ENCODE assay signal across 20 cellular contexts in the genomic region with DNA sequence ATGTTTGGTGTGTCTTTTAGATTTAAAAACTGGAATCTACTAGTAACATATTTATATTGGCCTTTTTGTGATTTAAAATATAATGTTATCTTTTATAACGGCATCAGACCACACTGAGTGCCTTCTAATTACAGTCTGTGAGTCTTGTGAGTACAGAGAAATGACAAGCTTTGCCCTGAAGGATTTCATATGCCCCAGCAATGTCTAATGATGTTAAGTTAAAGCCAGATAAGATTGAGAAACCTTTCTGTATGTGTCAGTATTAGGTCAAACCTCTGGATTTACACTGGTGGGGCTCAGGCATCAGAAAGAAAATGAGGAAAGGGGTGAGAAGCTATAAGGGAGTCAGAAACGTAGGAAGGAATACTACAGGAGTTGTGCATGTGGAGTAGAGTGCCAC. TPM values are rescaled to one million over a fixed set of nuclear protein-coding genes. Genes with fewer than 3 reads are reported as not detected.
DNase-seq lines count a peak whose midpoint lies in the region; ATAC-seq and TF ChIP-seq lines count a peak whose summit lies in the region.
"Had no signal": no experiment of that assay in that cellular context is flagged by ENCODE, and none has a peak within 500 bp of the region (broad histone marks: within the 10 kb centered on the region; RNA-seq: fewer than 3 reads in every experiment).

No MANE protein-coding gene starts in this region.

- ATAC-seq in natural killer cell treated with Interleukin-12 subunit alpha and Interleukin-12 subunit beta and Interleukin-15 and Interleukin-18, amount 100 ng/mL, for 72 hours = no peak
- ATAC-seq: HepG2 had no signal

- H3K36me3 Mint-ChIP-seq in HFFc6 (ENCODE audit: low read depth) (peaks cover 20% of the 10 kb centered on the region), brain (peaks cover 40% of the 10 kb centered on the region), nephron (ENCODE audit: low read depth) (peaks cover 40% of the 10 kb centered on the region)
- no peaks in the 10 kb centered on the region for H3K36me3 Mint-ChIP-seq in natural killer cell treated with Interleukin-12 subunit alpha and Interleukin-12 subunit beta and Interleukin-15 and Interleukin-18, amount 100 ng/mL, for 72 hours

- peak overlapping the region; percentile 53; the same call in 1 of the 2 replicates for H3K27ac Mint-ChIP-seq in HFFc6
- H3K27ac Mint-ChIP-seq in brain = peak overlapping the region in 3 of 5 experiments; percentile 9 to 43 (median 23)
- peak overlapping the region; percentile 18 to 62 (median 41) for H3K27ac Mint-ChIP-seq in nephron
- H3K27ac Mint-ChIP-seq in natural killer cell treated with Interleukin-12 subunit alpha and Interleukin-12 subunit beta and Interleukin-15 and Interleukin-18, amount 100 ng/mL, for 72 hours = no peak overlapping the region
- H3K27ac Mint-ChIP-seq: CD8-positive, alpha-beta memory T cell had no signal

- H3K27me3 Mint-ChIP-seq in HFFc6 (ENCODE audit: insufficient read depth) = no peaks in the 10 kb centered on the region
- no peaks in the 10 kb centered on the region for H3K27me3 Mint-ChIP-seq in brain
- H3K27me3 Mint-ChIP-seq in nephron (ENCODE audit: low read depth) = no peaks in the 10 kb centered on the region
- H3K27me3 Mint-ChIP-seq in natural killer cell treated with Interleukin-12 subunit alpha and Interleukin-12 subunit beta and Interleukin-15 and Interleukin-18, amount 100 ng/mL, for 72 hours = no peaks in the 10 kb centered on the region
- H3K27me3 Mint-ChIP-seq: CD8-positive, alpha-beta memory T cell had no signal

- peaks cover 66% of the 10 kb centered on the region for H3K4me1 Mint-ChIP-seq in HFFc6 (ENCODE audit: low read depth)
- H3K4me1 Mint-ChIP-seq in brain = peaks cover 45% of the 10 kb centered on the region
- H3K4me1 Mint-ChIP-seq in nephron = peaks cover 23% of the 10 kb centered on the region
- peaks cover 0 to 3% of the 10 kb centered on the region in 2 donors for H3K4me1 Mint-ChIP-seq in natural killer cell treated with Interleukin-12 subunit alpha and Interleukin-12 subunit beta and Interleukin-15 and Interleukin-18, amount 100 ng/mL, for 72 hours (ENCODE audit: low read depth in 2 of 2)

- no peak for TF ChIP-seq CTCF in HFFc6 (IDR thresholded peaks at IDR 0.05)
- TF ChIP-seq CTCF in brain (conservative IDR thresholded peaks at IDR 0.05) = no peak
- no peak for TF ChIP-seq CTCF in fibroblast of villous mesenchyme (IDR thresholded peaks at IDR 0.05; ENCODE audit: insufficient read depth, low read depth, low read length)
- TF ChIP-seq CTCF in nephron (IDR thresholded peaks at IDR 0.05; ENCODE audit: unreplicated experiment in 3 of 3) = no peak

- H3K9me3 Mint-ChIP-seq in HFFc6 (peaks cover 9% of the 10 kb centered on the region), brain (peaks cover 0 to 7% (median 0%) of the 10 kb centered on the region in 5 experiments), nephron (peaks cover under 1% of the 10 kb centered on the region)
- H3K9me3 Mint-ChIP-seq in natural killer cell treated with Interleukin-12 subunit alpha and Interleukin-12 subunit beta and Interleukin-15 and Interleukin-18, amount 100 ng/mL, for 72 hours = no peaks in the 10 kb centered on the region
- H3K9me3 Mint-ChIP-seq: CD8-positive, alpha-beta memory T cell had no signal

- no peak overlapping the region for H3K4me3 ChIP-seq in fibroblast of villous mesenchyme (ENCODE audit: low read depth, low read length)
- H3K4me3 ChIP-seq: Peyer's patch had no signal

- no peak for DNase-seq in HFFc6
- peak; percentile 78 for DNase-seq in fibroblast of villous mesenchyme (ENCODE audit: low read depth)
- no peak for DNase-seq in SIG-M5 (lab: John Stamatoyannopoulos, UW)
- no peak for DNase-seq in natural killer cell treated with Interleukin-12 subunit alpha and Interleukin-12 subunit beta and Interleukin-15 and Interleukin-18, amount 100 ng/mL, for 72 hours (ENCODE audit: low spot score)
- no peak for DNase-seq in NCI-H187 (lab: John Stamatoyannopoulos, UW)
- DNase-seq: CD8-positive, alpha-beta memory T cell; DND-41; H9; Karpas-422; MM.1S; NCI-H1105; NCI-H187 treated with DMSO at 0.1 percent for 48 hours; NCI-H2171; NCI-H510A; NCI-H82; Peyer's patch; SHP77 treated with DMSO at 0.1 percent for 48 hours had no signal

- H3K4me3 Mint-ChIP-seq in HFFc6 (no peak overlapping the region), brain (no peak overlapping the region), nephron (no peak overlapping the region)
- H3K4me3 Mint-ChIP-seq in natural killer cell treated with Interleukin-12 subunit alpha and Interleukin-12 subunit beta and Interleukin-15 and Interleukin-18, amount 100 ng/mL, for 72 hours = no peak overlapping the region
- H3K4me3 Mint-ChIP-seq: CD8-positive, alpha-beta memory T cell; H9 had no signal

RNA-seq across cellular contexts. Expression of gene PLEKHA5, which starts 25.2 kb away (rescaled TPM):
- 10 to 100 TPM; 15.7 to 22.6 (median 18.6) TPM for total RNA-seq in HFFc6 (2021; fragmentation: NEBNext Ultra II Directional; extraction: Animal tissue kit (Norgen Biotek cat#: 25700))
- polyA plus RNA-seq in brain (ENCODE audit: insufficient read depth, low read depth, low replicate concordance) = 8.6 TPM
- total RNA-seq in fibroblast of villous mesenchyme = 31.6 and 37.1 TPM in 2 replicates
- 1 to 10 TPM; 5.4 to 5.6 TPM for total RNA-seq in natural killer cell treated with Interleukin-12 subunit alpha and Interleukin-12 subunit beta and Interleukin-15 and Interleukin-18, amount 100 ng/mL, for 72 hours

Comparison
In these comparisons a context has a peak if more than half of its experiments do, and no peak if none do; other contexts are left out.
1. H3K27ac Mint-ChIP-seq: peak in HFFc6 (single experiment), brain (3 of 5) and nephron (3 of 3); none in natural killer cell treated with Interleukin-12 subunit alpha and Interleukin-12 subunit beta and Interleukin-15 and Interleukin-18, amount 100 ng/mL, for 72 hours (0 of 2).